In genomic region chr6:116570856-116571682, GRCh38 we compare ENCODE assay signal across 1 cellular context.
A peak's percentile ranks its signal among the peaks of the same experiment; 100 is the strongest.
TF ChIP-seq lines count a peak whose summit lies in the region.

Gene RWDD1 (plus strand): TSS chr6:116571504. CDS start chr6:116571583, 79 bp downstream.

TF ChIP-seq in K562, 482 proteins besides CTCF, POLR2A, EP300 and RAD21 (continued from another document and continues in another):
- TF ChIP-seq NFRKB (IDR thresholded peaks at IDR 0.05; ENCODE audit: low read depth) (0 out of 2 replicates have a peak, but pooled peaks have one; percentile 25), ILK (tag; IDR thresholded peaks at IDR 0.05; ENCODE audit: borderline replicate concordance, low read depth) (no peak), ZEB2 (IDR thresholded peaks at IDR 0.05) (no peak), NR2C2 (CRISPR knock-in tag; IDR thresholded peaks at IDR 0.05) (peak; percentile 67; the same call in 1 of the 2 replicates), NR2C2 (tag; IDR thresholded peaks at IDR 0.05) (no peak; the same call in 1 of the 2 replicates), HLTF (IDR thresholded peaks at IDR 0.05) (no peak), ZNF174 (CRISPR knock-in tag; IDR thresholded peaks at IDR 0.05) (no peak), POLR2AphosphoS2 (IDR thresholded peaks at IDR 0.05; ENCODE audit: low read length) (no peak), ETS1 (conservative IDR thresholded peaks at IDR 0.05; ENCODE audit: control insufficient read depth, low read depth, low read length) (no peak; the same call in none of the 2 replicates), FOS (IDR thresholded peaks at IDR 0.05; ENCODE audit: extremely low read depth, insufficient read length) (peak; percentile 78), RBM15 (IDR thresholded peaks at IDR 0.05; ENCODE audit: insufficient read depth, low read length) (no peak), THRAP3 (IDR thresholded peaks at IDR 0.05; ENCODE audit: borderline replicate concordance) (no peak), MBD1 (CRISPR knock-in tag; IDR thresholded peaks at IDR 0.05) (no peak), ZBTB33 (CRISPR knock-in tag; IDR thresholded peaks at IDR 0.05) (no peak), EGR1 (conservative IDR thresholded peaks at IDR 0.05) (no peak; the same call in 1 of the 2 replicates), GTF2F1 (IDR thresholded peaks at IDR 0.05; ENCODE audit: low read depth, low read length) (peak; percentile 74; the same call in 1 of the 2 replicates), FUS (optimal IDR thresholded peaks at IDR 0.05; ENCODE audit: low read depth, low read length) (peak; percentile 44), ZNF347 (CRISPR knock-in tag; IDR thresholded peaks at IDR 0.05; ENCODE audit: low read depth) (no peak), ZBTB34 (CRISPR knock-in tag; IDR thresholded peaks at IDR 0.05) (no peak), NFIX (CRISPR knock-in tag; IDR thresholded peaks at IDR 0.05; ENCODE audit: low read depth) (no peak), ZNF79 (CRISPR knock-in tag; IDR thresholded peaks at IDR 0.05; ENCODE audit: low read depth) (no peak), ZNF512 (tag; IDR thresholded peaks at IDR 0.05) (no peak), FOSL1 (tag; conservative IDR thresholded peaks at IDR 0.05) (no peak), TRIM28 (IDR thresholded peaks at IDR 0.05) (no peak), KDM1A (IDR thresholded peaks at IDR 0.05) (peak in 1 of 2 experiments; percentile 73; a peak in 3 of 4 replicates), ATF2 (CRISPR knock-in tag; IDR thresholded peaks at IDR 0.05) (no peak), MYC (IDR thresholded peaks at IDR 0.05; ENCODE audit: low read depth, low read length) (peak; percentile 84), MYC (CRISPR knock-in tag; IDR thresholded peaks at IDR 0.05; ENCODE audit: borderline replicate concordance, low read depth) (0 out of 2 replicates have a peak, but pooled peaks have one; percentile 30), E2F4 (CRISPR knock-in tag; IDR thresholded peaks at IDR 0.05; ENCODE audit: low read depth) (no peak), PHB2 (IDR thresholded peaks at IDR 0.05; ENCODE audit: low read depth) (no peak), CHD7 (IDR thresholded peaks at IDR 0.05; ENCODE audit: low read depth, low read length) (no peak), ELF1 (tag; IDR thresholded peaks at IDR 0.05) (peak; percentile 68), E2F5 (CRISPR knock-in tag; IDR thresholded peaks at IDR 0.05) (no peak; the same call in 1 of the 2 replicates), KDM2B (CRISPR knock-in tag; IDR thresholded peaks at IDR 0.05) (no peak), NRF1 (conservative IDR thresholded peaks at IDR 0.05 in 1 of 2, IDR thresholded peaks at IDR 0.05 in 1 of 2) (peak; percentile 98 to 99), RAD51 (IDR thresholded peaks at IDR 0.05; ENCODE audit: borderline replicate concordance, low read depth) (no peak), CREM (IDR thresholded peaks at IDR 0.05; ENCODE audit: low read depth) (peak; percentile 87), RBM14 (IDR thresholded peaks at IDR 0.05; ENCODE audit: borderline replicate concordance, insufficient read depth, low read depth, low read length) (no peak)
